In genomic region chr13:27622102-27622820, GRCh38 we compare ENCODE assay signal across 8 cellular contexts. TPM values are rescaled to one million over a fixed set of nuclear protein-coding genes. Genes with fewer than 3 reads are reported as not detected.
A peak's percentile ranks its signal among the peaks of the same experiment; 100 is the strongest.
DNase-seq lines count a peak whose midpoint lies in the region; ATAC-seq and TF ChIP-seq lines count a peak whose summit lies in the region.

No MANE protein-coding gene starts in this region.

- H3K27ac ChIP-seq in HL-60 (replicated peaks) (peak overlapping the region; percentile 90), iPS-20b (ENCODE audit: low read length) (peak overlapping the region; percentile 52)

- peaks cover 51% of the 10 kb centered on the region for H3K36me3 Mint-ChIP-seq in activated naive CD8-positive, alpha-beta T cell treated with anti-CD3 and anti-CD28 coated beads for 36 hours

- no peaks in the 10 kb centered on the region for H3K27me3 ChIP-seq in HL-60 (ENCODE audit: insufficient read depth, poor library complexity, severe bottlenecking)
- peaks cover 8% of the 10 kb centered on the region; the same call in 1 of the 2 replicates for H3K27me3 ChIP-seq in iPS-20b (ENCODE audit: insufficient read depth, low read length)

- peaks cover 61% of the 10 kb centered on the region for H3K4me1 Mint-ChIP-seq in activated naive CD8-positive, alpha-beta T cell treated with anti-CD3 and anti-CD28 coated beads for 36 hours
- peaks cover 72% of the 10 kb centered on the region for H3K4me1 Mint-ChIP-seq in stimulated activated naive CD8-positive, alpha-beta T cell treated with anti-CD3 and anti-CD28 coated beads, Interleukin-15, amount 100 ng/mL, for 72 hours

- peak overlapping the region; percentile 95 for H3K4me3 Mint-ChIP-seq in activated naive CD8-positive, alpha-beta T cell treated with anti-CD3 and anti-CD28 coated beads for 36 hours
- H3K4me3 Mint-ChIP-seq in stimulated activated naive CD8-positive, alpha-beta T cell treated with anti-CD3 and anti-CD28 coated beads, Interleukin-15, amount 100 ng/mL, for 72 hours = peak overlapping the region; percentile 82 to 98

- peak overlapping the region; percentile 87 for H3K4me3 ChIP-seq in HL-60 (replicated peaks; ENCODE audit: insufficient read depth, low read length)
- H3K4me3 ChIP-seq in iPS-20b (ENCODE audit: low read length) = peak overlapping the region; percentile 95

- H3K9me3 ChIP-seq in iPS-20b (ENCODE audit: insufficient read depth, low read depth, low read length) = no peaks in the 10 kb centered on the region

- no peak for ATAC-seq in stimulated activated naive CD8-positive, alpha-beta T cell treated with anti-CD3 and anti-CD28 coated beads, Interleukin-15, amount 100 ng/mL, for 72 hours

- peaks cover 24% of the 10 kb centered on the region for H3K4me1 ChIP-seq in iPS-20b (ENCODE audit: insufficient read depth, low read length)

- H3K9ac ChIP-seq in iPS-20b (ENCODE audit: low read depth, low read length) = peak overlapping the region; percentile 92

- no peaks in the 10 kb centered on the region for H3K9me3 Mint-ChIP-seq in activated naive CD8-positive, alpha-beta T cell treated with anti-CD3 and anti-CD28 coated beads for 36 hours
- no peaks in the 10 kb centered on the region for H3K9me3 Mint-ChIP-seq in stimulated activated naive CD8-positive, alpha-beta T cell treated with anti-CD3 and anti-CD28 coated beads, Interleukin-15, amount 100 ng/mL, for 72 hours

- no peaks in the 10 kb centered on the region for H3K27me3 Mint-ChIP-seq in activated naive CD8-positive, alpha-beta T cell treated with anti-CD3 and anti-CD28 coated beads for 36 hours
- no peaks in the 10 kb centered on the region for H3K27me3 Mint-ChIP-seq in stimulated activated naive CD8-positive, alpha-beta T cell treated with anti-CD3 and anti-CD28 coated beads, Interleukin-15, amount 100 ng/mL, for 72 hours

- DNase-seq in G401 (ENCODE audit: low spot score) = peak; percentile 52
- DNase-seq in HL-60 (ENCODE audit: low read depth in 1 of 2, low spot score in 1 of 2) = peak in 1 of 2 experiments; percentile 9
- no peak for DNase-seq in activated naive CD8-positive, alpha-beta T cell treated with anti-CD3 and anti-CD28 coated beads for 36 hours
- DNase-seq in stimulated activated naive CD8-positive, alpha-beta T cell treated with anti-CD3 and anti-CD28 coated beads, Interleukin-15, amount 100 ng/mL, for 72 hours = no peak
- DNase-seq in SIG-M5 (lab: John Stamatoyannopoulos, UW) = no peak
- DNase-seq in midbrain (lab: John Stamatoyannopoulos, UW) = no peak
- no peak for DNase-seq in NCI-H1105 treated with DMSO at 0.1 percent for 48 hours (lab: John Stamatoyannopoulos, UW)

- H3K36me3 ChIP-seq in iPS-20b (ENCODE audit: insufficient read depth, low read depth, low read length) = peaks cover 42% of the 10 kb centered on the region

- no peak for TF ChIP-seq CTCF in HL-60 (IDR thresholded peaks at IDR 0.05; ENCODE audit: insufficient read depth, low read length)

- in situ Hi-C loops in G401 (cut with HindIII; ENCODE audit: low sequenced_read_pairs) = no loop called here

- H3K27ac Mint-ChIP-seq in activated naive CD8-positive, alpha-beta T cell treated with anti-CD3 and anti-CD28 coated beads for 36 hours = peak overlapping the region; percentile 90
- H3K27ac Mint-ChIP-seq in stimulated activated naive CD8-positive, alpha-beta T cell treated with anti-CD3 and anti-CD28 coated beads, Interleukin-15, amount 100 ng/mL, for 72 hours = peak overlapping the region; percentile 92 to 98

RNA-seq across cellular contexts. Expression of gene POLR1D, which starts 0.6 kb away (rescaled TPM):
- total RNA-seq in G401 (2014; rRNA removed; shearing (Covaris generic)) = 179 and 188 TPM in 2 replicates
- total RNA-seq in activated naive CD8-positive, alpha-beta T cell treated with anti-CD3 and anti-CD28 coated beads for 36 hours = 100 to 1,000 TPM; 162 to 165 TPM

RNA-seq across cellular contexts. Expression of gene LNX2, which starts 1.9 kb away (rescaled TPM):
- total RNA-seq in G401 (2014; rRNA removed; shearing (Covaris generic)) = 10.2 and 13.1 TPM in 2 replicates
- 1 to 10 TPM; 3.8 to 4.0 TPM for total RNA-seq in activated naive CD8-positive, alpha-beta T cell treated with anti-CD3 and anti-CD28 coated beads for 36 hours
